In genomic region chr1:96364576-96364975, GRCh38 we compare ENCODE assay signal across 1 cellular context.
TF ChIP-seq lines count a peak whose summit lies in the region.

No MANE protein-coding gene starts in this region.

TF ChIP-seq in SK-N-SH, 30 proteins besides CTCF, POLR2A, EP300 and RAD21 (continued from another document):
- TF ChIP-seq REST (IDR thresholded peaks at IDR 0.05; ENCODE audit: low read depth, low read length), result no peak
- TF ChIP-seq FOSL2 (IDR thresholded peaks at IDR 0.05; ENCODE audit: borderline replicate concordance, low read depth), result peak; percentile 56
- TF ChIP-seq JUND (IDR thresholded peaks at IDR 0.05), result peak; percentile 74
- TF ChIP-seq, protein P1, sequence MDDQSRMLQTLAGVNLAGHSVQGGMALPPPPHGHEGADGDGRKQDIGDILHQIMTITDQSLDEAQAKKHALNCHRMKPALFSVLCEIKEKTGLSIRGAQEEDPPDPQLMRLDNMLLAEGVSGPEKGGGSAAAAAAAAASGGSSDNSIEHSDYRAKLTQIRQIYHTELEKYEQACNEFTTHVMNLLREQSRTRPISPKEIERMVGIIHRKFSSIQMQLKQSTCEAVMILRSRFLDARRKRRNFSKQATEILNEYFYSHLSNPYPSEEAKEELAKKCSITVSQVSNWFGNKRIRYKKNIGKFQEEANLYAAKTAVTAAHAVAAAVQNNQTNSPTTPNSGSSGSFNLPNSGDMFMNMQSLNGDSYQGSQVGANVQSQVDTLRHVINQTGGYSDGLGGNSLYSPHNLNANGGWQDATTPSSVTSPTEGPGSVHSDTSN (IDR thresholded peaks at IDR 0.05), result peak; percentile 78
- peak; percentile 47; the same call in 1 of the 2 replicates for TF ChIP-seq NFIC (IDR thresholded peaks at IDR 0.05; ENCODE audit: borderline replicate concordance)
- TF ChIP-seq, protein P2, sequence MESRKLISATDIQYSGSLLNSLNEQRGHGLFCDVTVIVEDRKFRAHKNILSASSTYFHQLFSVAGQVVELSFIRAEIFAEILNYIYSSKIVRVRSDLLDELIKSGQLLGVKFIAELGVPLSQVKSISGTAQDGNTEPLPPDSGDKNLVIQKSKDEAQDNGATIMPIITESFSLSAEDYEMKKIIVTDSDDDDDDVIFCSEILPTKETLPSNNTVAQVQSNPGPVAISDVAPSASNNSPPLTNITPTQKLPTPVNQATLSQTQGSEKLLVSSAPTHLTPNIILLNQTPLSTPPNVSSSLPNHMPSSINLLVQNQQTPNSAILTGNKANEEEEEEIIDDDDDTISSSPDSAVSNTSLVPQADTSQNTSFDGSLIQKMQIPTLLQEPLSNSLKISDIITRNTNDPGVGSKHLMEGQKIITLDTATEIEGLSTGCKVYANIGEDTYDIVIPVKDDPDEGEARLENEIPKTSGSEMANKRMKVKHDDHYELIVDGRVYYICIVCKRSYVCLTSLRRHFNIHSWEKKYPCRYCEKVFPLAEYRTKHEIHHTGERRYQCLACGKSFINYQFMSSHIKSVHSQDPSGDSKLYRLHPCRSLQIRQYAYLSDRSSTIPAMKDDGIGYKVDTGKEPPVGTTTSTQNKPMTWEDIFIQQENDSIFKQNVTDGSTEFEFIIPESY (IDR thresholded peaks at IDR 0.05; ENCODE audit: borderline replicate concordance, low read depth), result no peak
- TF ChIP-seq SIN3A (IDR thresholded peaks at IDR 0.05; ENCODE audit: borderline replicate concordance, low read depth, low read length), result no peak
